Comparison of ENCODE assay signal across 12 cellular contexts in genomic region chr3:32423956-32424558, GRCh38. TPM values are rescaled to one million over a fixed set of nuclear protein-coding genes. Genes with fewer than 3 reads are reported as not detected.
DNase-seq lines count a peak whose midpoint lies in the region; ATAC-seq, FAIRE-seq and TF ChIP-seq lines count a peak whose summit lies in the region.
"Had no signal": no experiment of that assay in that cellular context is flagged by ENCODE, and none has a peak within 500 bp of the region (broad histone marks: within the 10 kb centered on the region; RNA-seq: fewer than 3 reads in every experiment).

No MANE protein-coding gene starts in this region.

- H4K20me1 ChIP-seq in DND-41 (ENCODE audit: insufficient read depth, low read length): no peaks in the 10 kb centered on the region

- FAIRE-seq in pancreas (lab: Jason Lieb, UNC): no peak

- H3K36me3 Mint-ChIP-seq in activated naive CD8-positive, alpha-beta T cell treated with anti-CD3 and anti-CD28 coated beads, Interleukin-2, amount 10 ng/mL, durations not matched to agents 7 days and 5 days: peaks cover 6% of the 10 kb centered on the region
- H3K36me3 Mint-ChIP-seq in chondrocyte (ENCODE audit: low read depth): peaks cover 1% of the 10 kb centered on the region

- no peak overlapping the region for H2AFZ ChIP-seq in DND-41 (ENCODE audit: low read depth, low read length)

- H3K79me2 ChIP-seq in DND-41 (ENCODE audit: insufficient read depth, low read length): peaks cover 91% of the 10 kb centered on the region

- H3K27ac Mint-ChIP-seq in activated naive CD8-positive, alpha-beta T cell treated with anti-CD3 and anti-CD28 coated beads, Interleukin-2, amount 10 ng/mL, durations not matched to agents 7 days and 5 days: peak overlapping the region; percentile 99
- H3K27ac Mint-ChIP-seq in chondrocyte (ENCODE audit: unreplicated experiment): no peak overlapping the region

- H3K27ac ChIP-seq in DND-41 (ENCODE audit: low read length): peak overlapping the region; percentile 67
- peak overlapping the region; percentile 1 to 93 (median 86) for H3K27ac ChIP-seq in pancreas

- intact Hi-C loops in pancreas (cut with DNase I): no loop called here

- H3K4me2 ChIP-seq in DND-41 (ENCODE audit: insufficient read depth, low read length): no peak overlapping the region

- H3K9me3 ChIP-seq in DND-41 (ENCODE audit: insufficient read depth, low read length, severe bottlenecking): no peaks in the 10 kb centered on the region
- H3K9me3 ChIP-seq in pancreas: no peaks in the 10 kb centered on the region

- H3K4me1 ChIP-seq in DND-41 (ENCODE audit: insufficient read depth, low read length) (peaks cover 79% of the 10 kb centered on the region), pancreas (peaks cover 36 to 52% (median 40%) of the 10 kb centered on the region in 3 donors)

- TF ChIP-seq CTCF in DND-41 (IDR thresholded peaks at IDR 0.05; ENCODE audit: borderline replicate concordance, extremely low read depth, low read length, poor library complexity, severe bottlenecking) (no peak), pancreas (IDR thresholded peaks at IDR 0.05) (no peak), chondrocyte (IDR thresholded peaks at IDR 0.05) (no peak)

- H3K4me1 Mint-ChIP-seq in activated naive CD8-positive, alpha-beta T cell treated with anti-CD3 and anti-CD28 coated beads, Interleukin-2, amount 10 ng/mL, durations not matched to agents 7 days and 5 days: peaks cover 84% of the 10 kb centered on the region
- peaks cover 49% of the 10 kb centered on the region for H3K4me1 Mint-ChIP-seq in chondrocyte (ENCODE audit: low read depth)

- POLR2A ChIA-PET in activated naive CD8-positive, alpha-beta T cell treated with anti-CD3 and anti-CD28 coated beads, Interleukin-2, amount 10 ng/mL, durations not matched to agents 7 days and 5 days (lab: Charles Lee): interaction anchor here (0.9 to 4.8 kb wide), 11 partner anchors 9 to 44 kb away, joined by 3 to 85 read pairs (median 13); partner anchors contain the start of gene CMTM7

- H3K4me3 ChIP-seq in DND-41 (ENCODE audit: low read depth in 1 of 2, low read length in 2 of 2) (no peak overlapping the region), pancreas (no peak overlapping the region)

- H3K27me3 Mint-ChIP-seq in activated naive CD8-positive, alpha-beta T cell treated with anti-CD3 and anti-CD28 coated beads, Interleukin-2, amount 10 ng/mL, durations not matched to agents 7 days and 5 days: no peaks in the 10 kb centered on the region
- no peaks in the 10 kb centered on the region for H3K27me3 Mint-ChIP-seq in chondrocyte (ENCODE audit: low read depth)

- ATAC-seq in DND-41 (ENCODE audit: insufficient read depth, low read depth) (peak; percentile 35), pancreas (no peak), HG03469 (IDR thresholded peaks at IDR 0.05; ENCODE audit: unreplicated experiment) (no peak)
- ATAC-seq in activated naive CD8-positive, alpha-beta T cell treated with anti-CD3 and anti-CD28 coated beads, Interleukin-2, amount 10 ng/mL, durations not matched to agents 7 days and 5 days (ENCODE audit: low read depth): peak; percentile 70
- ATAC-seq: left colon had no signal

- H3K36me3 ChIP-seq in DND-41 (ENCODE audit: insufficient read depth, low read length) (no peaks in the 10 kb centered on the region), pancreas (no peaks in the 10 kb centered on the region)

- peak overlapping the region; percentile 29 for H3K9ac ChIP-seq in DND-41 (ENCODE audit: low read depth, low read length)

- H3K4me3 Mint-ChIP-seq in activated naive CD8-positive, alpha-beta T cell treated with anti-CD3 and anti-CD28 coated beads, Interleukin-2, amount 10 ng/mL, durations not matched to agents 7 days and 5 days: peak overlapping the region; percentile 83
- H3K4me3 Mint-ChIP-seq in chondrocyte (ENCODE audit: unreplicated experiment): no peak overlapping the region

- no peaks in the 10 kb centered on the region for H3K9me3 Mint-ChIP-seq in activated naive CD8-positive, alpha-beta T cell treated with anti-CD3 and anti-CD28 coated beads, Interleukin-2, amount 10 ng/mL, durations not matched to agents 7 days and 5 days
- H3K9me3 Mint-ChIP-seq in chondrocyte (ENCODE audit: low read depth): peaks cover 5% of the 10 kb centered on the region

- H3K27me3 ChIP-seq in DND-41 (ENCODE audit: insufficient read depth, low read length, poor library complexity) (no peaks in the 10 kb centered on the region), pancreas (no peaks in the 10 kb centered on the region)

- DNase-seq in DND-41 (peak; percentile 34), Kasumi-1 (lab: John Stamatoyannopoulos, UW) (peak; percentile 76 to 78), pancreas (no peak), NCI-H187 (lab: John Stamatoyannopoulos, UW) (no peak), chondrocyte (ENCODE audit: low spot score) (no peak)
- peak; percentile 64 for DNase-seq in activated naive CD8-positive, alpha-beta T cell treated with anti-CD3 and anti-CD28 coated beads, Interleukin-2, amount 10 ng/mL, durations not matched to agents 7 days and 5 days
- DNase-seq in stimulated activated CD4-positive, alpha-beta T cell treated with anti-CD3 and anti-CD28 coated beads, Interleukin-4, amount 100 ng/mL, for 4 hours: no peak
- DNase-seq: foreskin fibroblast, left colon, NCI-H2107, Right ventricle myocardium superior had no signal

- WGBS in pancreas, 2 donors: 89 to 93% methylated on average over 12 of the region's 12 CpGs

RNA-seq across cellular contexts. Expression of gene CMTM7, which starts 32.4 kb away (rescaled TPM):
- 10 to 100 TPM; 45.3 to 49.0 TPM for total RNA-seq in activated naive CD8-positive, alpha-beta T cell treated with anti-CD3 and anti-CD28 coated beads, Interleukin-2, amount 10 ng/mL, durations not matched to agents 7 days and 5 days
- total RNA-seq in pancreas (10 to 100 TPM in 3 of 6 donors, 1 to 10 TPM in 3; 6.1 to 21.4 (median 9.8) TPM), chondrocyte (8.8 to 10.6 TPM (median 9.3 TPM) in 3 replicates)
- 10 to 100 TPM; 18.9 to 23.8 TPM for polyA plus RNA-seq in pancreas

Comparison
In these comparisons a context has a peak if more than half of its experiments do, and no peak if none do; other contexts are left out.
1. ATAC-seq: peak in DND-41 (single experiment) and activated naive CD8-positive, alpha-beta T cell treated with anti-CD3 and anti-CD28 coated beads, Interleukin-2, amount 10 ng/mL, durations not matched to agents 7 days and 5 days (single experiment); none in pancreas (0 of 4) and HG03469 (single experiment).
2. DNase-seq: peak in DND-41 (single experiment), Kasumi-1 (2 of 2) and activated naive CD8-positive, alpha-beta T cell treated with anti-CD3 and anti-CD28 coated beads, Interleukin-2, amount 10 ng/mL, durations not matched to agents 7 days and 5 days (single experiment); none in pancreas (0 of 6), NCI-H187 (0 of 2), stimulated activated CD4-positive, alpha-beta T cell treated with anti-CD3 and anti-CD28 coated beads, Interleukin-4, amount 100 ng/mL, for 4 hours (0 of 2) and chondrocyte (single experiment).